Comparison of ENCODE assay signal across 16 cellular contexts in genomic region chr6:149711711-149712110, GRCh38.
"Had no signal": no experiment of that assay in that cellular context is flagged by ENCODE, and none has a peak within 500 bp of the region (broad histone marks: within the 10 kb centered on the region; RNA-seq: fewer than 3 reads in every experiment).

No MANE protein-coding gene starts in this region.

- H3K27me3 Mint-ChIP-seq: activated naive CD4-positive, alpha-beta T cell treated with anti-CD3 and anti-CD28 coated beads, Interleukin-2, amount 50 U/mL, for 24 hours; natural killer cell treated with Interleukin-12 subunit alpha and Interleukin-12 subunit beta and Interleukin-15 and Interleukin-18, amount 100 ng/mL, for 72 hours had no signal

- H3K27ac ChIP-seq: gastrocnemius medialis, lower lobe of right lung, thyroid gland had no signal

- DNase-seq: activated CD4-positive, alpha-beta T cell treated with anti-CD3 and anti-CD28 coated beads for 48 hours; activated CD8-positive, alpha-beta memory T cell treated with anti-CD3 and anti-CD28 coated beads, Interleukin-2, amount 50 U/mL, for 4 hours; activated gamma-delta T cell; activated T-cell treated with anti-CD3 and anti-CD28 coated beads, Interleukin-2, amount 50 U/mL, for 72 hours; effector CD4-positive, alpha-beta T cell; gastrocnemius medialis; head of caudate nucleus; lower lobe of right lung; nucleus accumbens; stimulated activated naive CD4-positive, alpha-beta T cell treated with Interleukin-2 at 50 U/mL for 16 hours; thyroid gland had no signal

- H3K4me3 ChIP-seq: gastrocnemius medialis, lower lobe of right lung, thyroid gland had no signal

- H3K36me3 Mint-ChIP-seq: natural killer cell treated with Interleukin-12 subunit alpha and Interleukin-12 subunit beta and Interleukin-15 and Interleukin-18, amount 100 ng/mL, for 72 hours had no signal

- H3K36me3 ChIP-seq: gastrocnemius medialis, lower lobe of right lung, thyroid gland had no signal

- H3K4me3 Mint-ChIP-seq: activated naive CD4-positive, alpha-beta T cell treated with anti-CD3 and anti-CD28 coated beads, Interleukin-2, amount 50 U/mL, for 24 hours; activated T-cell treated with anti-CD3 and anti-CD28 coated beads, Interleukin-2, amount 50 U/mL, for 72 hours; natural killer cell treated with Interleukin-12 subunit alpha and Interleukin-12 subunit beta and Interleukin-15 and Interleukin-18, amount 100 ng/mL, for 72 hours had no signal

- H3K9me3 Mint-ChIP-seq: activated naive CD4-positive, alpha-beta T cell treated with anti-CD3 and anti-CD28 coated beads, Interleukin-2, amount 50 U/mL, for 24 hours; activated T-cell treated with anti-CD3 and anti-CD28 coated beads, Interleukin-2, amount 50 U/mL, for 72 hours; natural killer cell treated with Interleukin-12 subunit alpha and Interleukin-12 subunit beta and Interleukin-15 and Interleukin-18, amount 100 ng/mL, for 72 hours had no signal

- ATAC-seq: activated T-cell treated with anti-CD3 and anti-CD28 coated beads, Interleukin-2, amount 50 U/mL, for 72 hours; esophagus mucosa; gastrocnemius medialis; lower lobe of right lung; natural killer cell treated with Interleukin-12 subunit alpha and Interleukin-12 subunit beta and Interleukin-15 and Interleukin-18, amount 100 ng/mL, for 72 hours had no signal

- H3K9me3 ChIP-seq: gastrocnemius medialis, lower lobe of right lung, thyroid gland had no signal

- FAIRE-seq: keratinocyte, urothelium cell line had no signal

- H3K27me3 ChIP-seq: gastrocnemius medialis, thyroid gland had no signal
